8 cellular contexts compared by ENCODE assay signal in genomic region chr6:34391023-34391485, GRCh38. TPM values are rescaled to one million over a fixed set of nuclear protein-coding genes. Genes with fewer than 3 reads are reported as not detected.
A peak's percentile ranks its signal among the peaks of the same experiment; 100 is the strongest.
DNase-seq lines count a peak whose midpoint lies in the region; ATAC-seq and TF ChIP-seq lines count a peak whose summit lies in the region.

No MANE protein-coding gene starts in this region.

- H3K4me2 ChIP-seq in parathyroid adenoma (ENCODE audit: low read length) = peak overlapping the region; percentile 86

- TF ChIP-seq CTCF in BJ (IDR thresholded peaks at IDR 0.05; ENCODE audit: insufficient read depth, low read depth, low read length) = no peak
- TF ChIP-seq CTCF in fibroblast of pulmonary artery (IDR thresholded peaks at IDR 0.05; ENCODE audit: low read length, missing control alignments) = no peak
- no peak for TF ChIP-seq CTCF in parathyroid adenoma (IDR thresholded peaks at IDR 0.05)

- H3K27ac ChIP-seq in HUES6 (ENCODE audit: low read depth, low read length) (no peak overlapping the region), parathyroid adenoma (peak overlapping the region; percentile 91)

- DNase-seq in BJ (ENCODE audit: low read depth) = peak; percentile 65
- DNase-seq in RPMI8226 = peak; percentile 39
- DNase-seq in fibroblast of pulmonary artery (ENCODE audit: low read depth) = peak; percentile 87
- no peak for DNase-seq in cerebellar nuclear complex (lab: John Stamatoyannopoulos, UW)
- DNase-seq in activated gamma-delta T cell (lab: John Stamatoyannopoulos, UW) = no peak

- H3K4me3 ChIP-seq in BJ (ENCODE audit: low read depth, low read length) = peak overlapping the region; percentile 74
- H3K4me3 ChIP-seq in HUES6 (ENCODE audit: low read depth, low read length) = peak overlapping the region; percentile 80
- H3K4me3 ChIP-seq in fibroblast of pulmonary artery (replicated peaks; ENCODE audit: low read depth, low read length) = peak overlapping the region; percentile 66
- peak overlapping the region; percentile 85 for H3K4me3 ChIP-seq in parathyroid adenoma (ENCODE audit: low read depth, low read length)

- H3K27me3 ChIP-seq in BJ (ENCODE audit: control insufficient read depth, insufficient read depth, low read length) (no peaks in the 10 kb centered on the region), HUES6 (ENCODE audit: control insufficient read depth, insufficient read depth, low read length) (no peaks in the 10 kb centered on the region), parathyroid adenoma (ENCODE audit: control insufficient read depth, insufficient read depth, low read length) (no peaks in the 10 kb centered on the region)

- H3K79me2 ChIP-seq in parathyroid adenoma = peaks cover 40% of the 10 kb centered on the region

- peak overlapping the region; percentile 18 for H2AFZ ChIP-seq in parathyroid adenoma

- H3K9me3 ChIP-seq in HUES6 (ENCODE audit: control insufficient read depth, insufficient read depth, low read depth, low read length) (peaks cover 1% of the 10 kb centered on the region; the same call in 1 of the 2 replicates), parathyroid adenoma (ENCODE audit: control insufficient read depth, low read length) (no peaks in the 10 kb centered on the region)

- CTCF ChIA-PET in BJ (lab: Yijun Ruan, JAX) = interaction anchor here (0.8 to 1.8 kb wide), 7 partner anchors 9 to 195 kb away, joined by 3 to 12 read pairs (median 3); partner anchors contain the start of gene SMIM29

- H3K4me1 ChIP-seq in HUES6 (ENCODE audit: control insufficient read depth, insufficient read depth, low read length) (peaks cover 7% of the 10 kb centered on the region), parathyroid adenoma (no peaks in the 10 kb centered on the region)

- peak overlapping the region; percentile 51 for H3K9ac ChIP-seq in HUES6 (ENCODE audit: low read length)
- no peak overlapping the region for H3K9ac ChIP-seq in parathyroid adenoma

- no peak for ATAC-seq in GM18502 (IDR thresholded peaks at IDR 0.05; ENCODE audit: poor library complexity, unreplicated experiment)

- POLR2A ChIA-PET in BJ (lab: Charles Lee) = interaction anchor here (0.6 to 0.8 kb wide), 2 partner anchors 125 to 167 kb away, joined by 3 to 4 read pairs; no protein-coding TSS in a partner anchor

- no peaks in the 10 kb centered on the region for H3K36me3 ChIP-seq in BJ (ENCODE audit: control insufficient read depth, insufficient read depth, low read length)
- H3K36me3 ChIP-seq in HUES6 (ENCODE audit: control insufficient read depth, insufficient read depth, low read length) = no peaks in the 10 kb centered on the region
- H3K36me3 ChIP-seq in parathyroid adenoma (ENCODE audit: control insufficient read depth, insufficient read depth, low read length) = no peaks in the 10 kb centered on the region

RNA-seq across cellular contexts. Expression of gene NUDT3, which starts 1.4 kb away (rescaled TPM):
- polyA plus RNA-seq in BJ (2011; rRNA removed) = 9.6 and 14.9 TPM in 2 replicates
- polyA minus RNA-seq in BJ (2011; rRNA and poly(A)+ RNA removed) = 12.1 and 12.5 TPM in 2 replicates

RNA-seq across cellular contexts. Expression of gene RPS10, which starts 34.8 kb away (rescaled TPM):
- polyA plus RNA-seq in BJ (2011; rRNA removed) = 2,590 and 3,048 TPM in 2 replicates
- 602 and 1,164 TPM in 2 replicates for polyA minus RNA-seq in BJ (2011; rRNA and poly(A)+ RNA removed)

Comparison
In these comparisons a context has a peak if more than half of its experiments do, and no peak if none do; other contexts are left out.
1. DNase-seq: peak in BJ (single experiment), RPMI8226 (single experiment) and fibroblast of pulmonary artery (single experiment); none in cerebellar nuclear complex (0 of 2) and activated gamma-delta T cell (single experiment).
2. Peak in every context shown above with its lines, with median percentiles within 50 percentile points of each other: H3K4me3 ChIP-seq.